In genomic region chrX:36908801-36909403, GRCh38 we compare ENCODE assay signal across 9 cellular contexts.
DNase-seq lines count a peak whose midpoint lies in the region; ATAC-seq, FAIRE-seq and TF ChIP-seq lines count a peak whose summit lies in the region.
"Had no signal": no experiment of that assay in that cellular context is flagged by ENCODE, and none has a peak within 500 bp of the region (broad histone marks: within the 10 kb centered on the region; RNA-seq: fewer than 3 reads in every experiment).

No MANE protein-coding gene starts in this region.

- TF ChIP-seq POLR2A in heart left ventricle (IDR thresholded peaks at IDR 0.05) (no peak), Peyer's patch (IDR thresholded peaks at IDR 0.05) (no peak)

- H3K4me3 ChIP-seq in heart left ventricle (no peak overlapping the region), right cardiac atrium (ENCODE audit: low read length) (no peak overlapping the region), Peyer's patch (no peak overlapping the region)

- H3K4me1 ChIP-seq in heart left ventricle (no peaks in the 10 kb centered on the region), right cardiac atrium (ENCODE audit: control insufficient read depth, insufficient read depth, low read length) (no peaks in the 10 kb centered on the region), Peyer's patch (no peaks in the 10 kb centered on the region)

- H3K36me3 ChIP-seq in heart left ventricle (no peaks in the 10 kb centered on the region), Peyer's patch (no peaks in the 10 kb centered on the region)

- 42 to 51% (median 46%) methylated on average over 2 of the region's 2 CpGs for WGBS in heart left ventricle, 4 donors
- 45% methylated on average over 2 of the region's 2 CpGs for WGBS in right cardiac atrium

- intact Hi-C loops in heart left ventricle (cut with DNase I), result no loop called here
- intact Hi-C loops in right cardiac atrium (cut with DNase I), result no loop called here

- H3K27me3 ChIP-seq in heart left ventricle, result peaks cover 0 to 13% (median 0%) of the 10 kb centered on the region in 9 donors
- no peaks in the 10 kb centered on the region for H3K27me3 ChIP-seq in right cardiac atrium (ENCODE audit: control insufficient read depth, insufficient read depth)
- H3K27me3 ChIP-seq in Peyer's patch, result no peaks in the 10 kb centered on the region

- no peak for DNase-seq in heart left ventricle
- DNase-seq in right cardiac atrium, result no peak
- DNase-seq in HT1080 (ENCODE audit: low read depth), result peak; percentile 24
- DNase-seq in SHP77 treated with DMSO at 0.1 percent for 48 hours (lab: John Stamatoyannopoulos, UW), result peak; percentile 1
- DNase-seq in frontal cortex (ENCODE audit: low spot score in 2 of 2), result peak in 1 of 2 donors; percentile 1
- DNase-seq in UCSD-AML1 (lab: John Stamatoyannopoulos, UW; ENCODE audit: unreplicated experiment), result no peak
- no peak for DNase-seq in Peyer's patch
- DNase-seq: activated naive CD8-positive, alpha-beta T cell treated with anti-CD3 and anti-CD28 coated beads, Interleukin-2, amount 10 ng/mL, durations not matched to agents 7 days and 5 days had no signal

- peak; percentile 8 for FAIRE-seq in frontal cortex (lab: Jason Lieb, UNC)

- TF ChIP-seq CTCF in heart left ventricle (IDR thresholded peaks at IDR 0.05) (peak in 9 of 12 donors; percentile 16 to 53 (median 42)), Peyer's patch (IDR thresholded peaks at IDR 0.05) (peak in 3 of 6 experiments; percentile 21 to 48 (median 29))

- H3K27ac ChIP-seq in heart left ventricle (no peak overlapping the region), right cardiac atrium (ENCODE audit: low read length) (no peak overlapping the region), Peyer's patch (no peak overlapping the region)

- ATAC-seq in heart left ventricle, result no peak
- no peak for ATAC-seq in right cardiac atrium
- no peak for ATAC-seq in HG03045 (IDR thresholded peaks at IDR 0.05; ENCODE audit: unreplicated experiment)

- H3K9me3 ChIP-seq in heart left ventricle, result peaks cover 0 to 4% (median 0%) of the 10 kb centered on the region in 12 donors
- H3K9me3 ChIP-seq in right cardiac atrium (ENCODE audit: control insufficient read depth, low read length), result no peaks in the 10 kb centered on the region
- no peaks in the 10 kb centered on the region for H3K9me3 ChIP-seq in Peyer's patch

Comparison
In these comparisons a context has a peak if more than half of its experiments do, and no peak if none do; other contexts are left out.
1. DNase-seq: peak in HT1080 (single experiment) and SHP77 treated with DMSO at 0.1 percent for 48 hours (single experiment); none in heart left ventricle (0 of 5), right cardiac atrium (0 of 3), UCSD-AML1 (single experiment) and Peyer's patch (0 of 3).